17 cellular contexts compared by ENCODE assay signal in genomic region chr20:4997207-4997606, GRCh38. TPM values are rescaled to one million over a fixed set of nuclear protein-coding genes. Genes with fewer than 3 reads are reported as not detected.
DNase-seq lines count a peak whose midpoint lies in the region; ATAC-seq and TF ChIP-seq lines count a peak whose summit lies in the region.
"Had no signal": no experiment of that assay in that cellular context is flagged by ENCODE, and none has a peak within 500 bp of the region (broad histone marks: within the 10 kb centered on the region; RNA-seq: fewer than 3 reads in every experiment).

No MANE protein-coding gene starts in this region.

- H4K20me1 ChIP-seq in SU-DHL-6 (ENCODE audit: low read depth, low read length): no peaks in the 10 kb centered on the region

- POLR2A ChIA-PET in HEK293 (lab: Yijun Ruan, JAX): interaction anchor here (0.5 kb wide), 1 partner anchor 48 kb away, joined by 8 read pairs; no protein-coding TSS in a partner anchor

- CTCF ChIA-PET in HEK293 (lab: Yijun Ruan, JAX) (interaction anchor here (0.6 to 1.5 kb wide), 2 partner anchors 47 to 240 kb away, joined by 3 to 5 read pairs; no protein-coding TSS in a partner anchor), Calu3 (lab: Charles Lee) (no interaction called here)

- no peaks in the 10 kb centered on the region for H3K27me3 ChIP-seq in SU-DHL-6 (ENCODE audit: low read length)

- H3K9me3 Mint-ChIP-seq in memory B cell: no peaks in the 10 kb centered on the region
- no peaks in the 10 kb centered on the region for H3K9me3 Mint-ChIP-seq in Calu3 (ENCODE audit: low read depth, unreplicated experiment)
- no peaks in the 10 kb centered on the region for H3K9me3 Mint-ChIP-seq in effector memory CD8-positive, alpha-beta T cell
- H3K9me3 Mint-ChIP-seq: CD4-positive, CD25-positive, alpha-beta regulatory T cell had no signal

- H3K27me3 Mint-ChIP-seq in memory B cell (no peaks in the 10 kb centered on the region), Calu3 (ENCODE audit: unreplicated experiment) (no peaks in the 10 kb centered on the region)
- no peaks in the 10 kb centered on the region for H3K27me3 Mint-ChIP-seq in effector memory CD8-positive, alpha-beta T cell
- H3K27me3 Mint-ChIP-seq: CD4-positive, CD25-positive, alpha-beta regulatory T cell had no signal

- H3K27ac ChIP-seq in HEK293 (ENCODE audit: extremely low read depth, low read depth, low read length): no peak overlapping the region
- peak overlapping the region; percentile 51 for H3K27ac ChIP-seq in SU-DHL-6 (ENCODE audit: low read depth, low read length)
- H3K27ac ChIP-seq: GM23248 had no signal

- peak overlapping the region; percentile 81 for H3K27ac Mint-ChIP-seq in memory B cell
- H3K27ac Mint-ChIP-seq in Calu3 (ENCODE audit: unreplicated experiment): no peak overlapping the region
- no peak overlapping the region for H3K27ac Mint-ChIP-seq in effector memory CD8-positive, alpha-beta T cell

- H3K36me3 Mint-ChIP-seq in memory B cell: peaks cover 4% of the 10 kb centered on the region
- peaks cover 15% of the 10 kb centered on the region for H3K36me3 Mint-ChIP-seq in Calu3 (ENCODE audit: insufficient read depth, unreplicated experiment)
- H3K36me3 Mint-ChIP-seq in effector memory CD8-positive, alpha-beta T cell (ENCODE audit: insufficient read depth): peaks cover 18% of the 10 kb centered on the region

- H3K36me3 ChIP-seq in HEK293 (ENCODE audit: control insufficient read depth in 2 of 2, insufficient read depth in 1 of 2, low read length in 2 of 2): peaks cover 0 to 3% of the 10 kb centered on the region in 2 experiments; a peak in 1 of 3 replicates
- no peaks in the 10 kb centered on the region for H3K36me3 ChIP-seq in SU-DHL-6 (ENCODE audit: low read length)

- H3K4me1 Mint-ChIP-seq in memory B cell (peaks cover 50% of the 10 kb centered on the region), Calu3 (ENCODE audit: low read depth, unreplicated experiment) (peaks cover 8% of the 10 kb centered on the region)
- H3K4me1 Mint-ChIP-seq in effector memory CD8-positive, alpha-beta T cell (ENCODE audit: low read depth in 2 of 2): peaks cover 37 to 59% of the 10 kb centered on the region in 2 donors

- H3K9me3 ChIP-seq in HEK293 (ENCODE audit: control insufficient read depth, insufficient read depth, low read depth, low read length) (no peaks in the 10 kb centered on the region), SU-DHL-6 (ENCODE audit: insufficient read depth, low read length) (no peaks in the 10 kb centered on the region)

- no TSS peak for BruUV-seq in Calu3 (replicated peaks; lab: Mats Ljungman, UMichigan)

- H3K9ac ChIP-seq in SU-DHL-6 (ENCODE audit: low read length): no peak overlapping the region
- H3K9ac ChIP-seq: GM23248 had no signal

- H2AFZ ChIP-seq in SU-DHL-6 (ENCODE audit: low read depth, low read length, severe bottlenecking): no peak overlapping the region
- H2AFZ ChIP-seq: GM23248 had no signal

- ATAC-seq in memory B cell (ENCODE audit: low read depth): no peak
- ATAC-seq in effector memory CD8-positive, alpha-beta T cell (replicated peaks): no peak
- ATAC-seq: HCT116 had no signal

- TF ChIP-seq CTCF in HEK293 (tag by site-specific recombination; IDR thresholded peaks at IDR 0.05): no peak
- no peak for TF ChIP-seq CTCF in SU-DHL-6 (IDR thresholded peaks at IDR 0.05; ENCODE audit: insufficient read depth, low read length, poor library complexity, severe bottlenecking)
- no peak for TF ChIP-seq CTCF in Calu3 (IDR thresholded peaks at IDR 0.05; ENCODE audit: unreplicated experiment)

- H3K4me3 Mint-ChIP-seq in memory B cell (no peak overlapping the region), Calu3 (ENCODE audit: low read depth, unreplicated experiment) (no peak overlapping the region)
- no peak overlapping the region for H3K4me3 Mint-ChIP-seq in effector memory CD8-positive, alpha-beta T cell

- peak overlapping the region; percentile 22 for H3K4me2 ChIP-seq in SU-DHL-6 (ENCODE audit: low read depth, low read length, poor library complexity, severe bottlenecking)

- DNase-seq in EH (ENCODE audit: low read depth) (peak; percentile 67), memory B cell (ENCODE audit: low spot score in 2 of 2) (no peak), Calu3 (no peak), hepatic stellate cell (ENCODE audit: low spot score) (no peak)
- no peak for DNase-seq in effector memory CD8-positive, alpha-beta T cell
- DNase-seq: CD4-positive, CD25-positive, alpha-beta regulatory T cell; GF-D8; GM23248; KG1; NCI-H1105; NCI-H1694; NCI-H446; RPMI8226; SIG-M5 had no signal

- peaks cover 14% of the 10 kb centered on the region for H3K4me1 ChIP-seq in HEK293 (ENCODE audit: control insufficient read depth, insufficient read depth, low read length)

- intact Hi-C loops in Calu3 (cut with micrococcal nuclease; ENCODE audit: unreplicated experiment): no loop called here

- H3K79me2 ChIP-seq in SU-DHL-6 (ENCODE audit: insufficient read depth, low read length): peaks cover 81% of the 10 kb centered on the region

- H3F3A ChIP-seq in SU-DHL-6 (ENCODE audit: insufficient read depth): peaks cover 28% of the 10 kb centered on the region

- H3K4me3 ChIP-seq in HEK293 (ENCODE audit: low read depth, low read length) (no peak overlapping the region), SU-DHL-6 (ENCODE audit: insufficient read depth, low read length, poor library complexity, severe bottlenecking) (no peak overlapping the region)
- H3K4me3 ChIP-seq: GM23248 had no signal

- H3K9me2 ChIP-seq in SU-DHL-6 (replicated peaks; ENCODE audit: insufficient read depth, low read length): no peaks in the 10 kb centered on the region

TF ChIP-seq in HEK293, 187 proteins besides CTCF, POLR2A, EP300 and RAD21:
- TF ChIP-seq ZNF623 (tag by site-specific recombination; IDR thresholded peaks at IDR 0.05): peak; percentile 84
- TF ChIP-seq PRDM10 (tag by site-specific recombination; IDR thresholded peaks at IDR 0.05): no peak
- TF ChIP-seq ZNF292 (tag by site-specific recombination; IDR thresholded peaks at IDR 0.05; ENCODE audit: borderline replicate concordance, low read depth): no peak

RNA-seq across cellular contexts. Expression of gene SLC23A2, which starts 4.1 kb away (rescaled TPM):
- 13.2 and 14.8 TPM in 2 replicates for total RNA-seq in Calu3 (2022)
